In genomic region chr9:750264-750967, GRCh38 we compare ENCODE assay signal across 9 cellular contexts.
DNase-seq lines count a peak whose midpoint lies in the region; ATAC-seq and TF ChIP-seq lines count a peak whose summit lies in the region.
"Had no signal": no experiment of that assay in that cellular context is flagged by ENCODE, and none has a peak within 500 bp of the region (broad histone marks: within the 10 kb centered on the region; RNA-seq: fewer than 3 reads in every experiment).

No MANE protein-coding gene starts in this region.

- H3K4me3 ChIP-seq in smooth muscle cell = no peak overlapping the region
- H3K4me3 ChIP-seq: A549 had no signal

- H3K27me3 ChIP-seq in smooth muscle cell (ENCODE audit: low read depth) = no peaks in the 10 kb centered on the region

- H3K27ac ChIP-seq in smooth muscle cell (ENCODE audit: low read depth) = peak overlapping the region; percentile 91

- H3K4me3 Mint-ChIP-seq in activated naive CD8-positive, alpha-beta T cell treated with anti-CD3 and anti-CD28 coated beads, Interleukin-2, amount 50 U/mL, for 24 hours = no peak overlapping the region

- H4K20me1 ChIP-seq in smooth muscle cell (ENCODE audit: low read depth) = no peaks in the 10 kb centered on the region

- no peak overlapping the region for H3K9ac ChIP-seq in smooth muscle cell (ENCODE audit: low read depth)

- peak; percentile 4 for ATAC-seq in HG03196 (IDR thresholded peaks at IDR 0.05; ENCODE audit: unreplicated experiment)
- no peak for ATAC-seq in activated naive CD8-positive, alpha-beta T cell treated with anti-CD3 and anti-CD28 coated beads, Interleukin-2, amount 50 U/mL, for 24 hours
- ATAC-seq: A549 had no signal

- no peaks in the 10 kb centered on the region for H3K36me3 Mint-ChIP-seq in activated naive CD8-positive, alpha-beta T cell treated with anti-CD3 and anti-CD28 coated beads, Interleukin-2, amount 50 U/mL, for 24 hours (ENCODE audit: low read depth)

- no peaks in the 10 kb centered on the region for H3K9me3 ChIP-seq in smooth muscle cell (replicated peaks; ENCODE audit: low read depth)
- H3K9me3 ChIP-seq: A549 had no signal

- no peaks in the 10 kb centered on the region for H3K79me2 ChIP-seq in smooth muscle cell (ENCODE audit: low read depth)

- no peaks in the 10 kb centered on the region for H3K9me3 Mint-ChIP-seq in activated naive CD8-positive, alpha-beta T cell treated with anti-CD3 and anti-CD28 coated beads, Interleukin-2, amount 50 U/mL, for 24 hours

- TF ChIP-seq CTCF in smooth muscle cell (IDR thresholded peaks at IDR 0.05; ENCODE audit: borderline replicate concordance, insufficient read depth, poor library complexity, severe bottlenecking) = no peak

- H3K4me1 ChIP-seq in smooth muscle cell (ENCODE audit: low read depth) = peaks cover 7% of the 10 kb centered on the region

- no peak overlapping the region for H2AFZ ChIP-seq in smooth muscle cell (ENCODE audit: low read depth)

- no peak overlapping the region for H3K27ac Mint-ChIP-seq in activated naive CD8-positive, alpha-beta T cell treated with anti-CD3 and anti-CD28 coated beads, Interleukin-2, amount 50 U/mL, for 24 hours

- no peak overlapping the region for H3K4me2 ChIP-seq in smooth muscle cell
- H3K4me2 ChIP-seq: A549 had no signal

- H3K4me1 Mint-ChIP-seq in activated naive CD8-positive, alpha-beta T cell treated with anti-CD3 and anti-CD28 coated beads, Interleukin-2, amount 50 U/mL, for 24 hours = peaks cover 48% of the 10 kb centered on the region

- no peaks in the 10 kb centered on the region for H3K27me3 Mint-ChIP-seq in activated naive CD8-positive, alpha-beta T cell treated with anti-CD3 and anti-CD28 coated beads, Interleukin-2, amount 50 U/mL, for 24 hours

- DNase-seq in SKM-1 treated with dmso at 0.1 percent for 144 hours (lab: John Stamatoyannopoulos, UW; ENCODE audit: unreplicated experiment) (peak; percentile 4), SKM-1 (lab: John Stamatoyannopoulos, UW; ENCODE audit: unreplicated experiment) (no peak), cerebellar nuclear complex (lab: John Stamatoyannopoulos, UW) (peak; percentile 67 to 84), smooth muscle cell (lab: John Stamatoyannopoulos, UW; ENCODE audit: unreplicated experiment) (no peak), AG08396 (ENCODE audit: low spot score) (no peak), foreskin melanocyte (no peak)
- DNase-seq in activated naive CD8-positive, alpha-beta T cell treated with anti-CD3 and anti-CD28 coated beads, Interleukin-2, amount 50 U/mL, for 24 hours = no peak

- peaks cover 9% of the 10 kb centered on the region for H3F3A ChIP-seq in smooth muscle cell (ENCODE audit: low read depth)

- WGBS in smooth muscle cell (ENCODE audit: low lambda C conversion rate) = 97% methylated on average over 7 of the region's 7 CpGs

- no peaks in the 10 kb centered on the region for H3K36me3 ChIP-seq in smooth muscle cell (ENCODE audit: low read depth)

Comparison
In these comparisons a context has a peak if more than half of its experiments do, and no peak if none do; other contexts are left out.
1. DNase-seq: peak in SKM-1 treated with dmso at 0.1 percent for 144 hours (single experiment) and cerebellar nuclear complex (2 of 2); none in SKM-1 (single experiment), smooth muscle cell (single experiment), activated naive CD8-positive, alpha-beta T cell treated with anti-CD3 and anti-CD28 coated beads, Interleukin-2, amount 50 U/mL, for 24 hours (single experiment), AG08396 (single experiment) and foreskin melanocyte (single experiment).